1 cellular context compared by ENCODE assay signal in genomic region chr13:71968025-71968424, GRCh38.
TF ChIP-seq lines count a peak whose summit lies in the region.

No MANE protein-coding gene starts in this region.

TF ChIP-seq in endothelial cell of umbilical vein, 7 proteins besides CTCF, POLR2A, EP300 and RAD21 (continued from another document):
- no peak for TF ChIP-seq MAX (IDR thresholded peaks at IDR 0.05; ENCODE audit: insufficient read depth, insufficient read length)
